1 cellular context compared by ENCODE assay signal in genomic region chr6:33411632-33412005, GRCh38.
TF ChIP-seq lines count a peak whose summit lies in the region.

No MANE protein-coding gene starts in this region.

TF ChIP-seq in K562, 482 proteins besides CTCF, POLR2A, EP300 and RAD21:
- TF ChIP-seq, protein P1, sequence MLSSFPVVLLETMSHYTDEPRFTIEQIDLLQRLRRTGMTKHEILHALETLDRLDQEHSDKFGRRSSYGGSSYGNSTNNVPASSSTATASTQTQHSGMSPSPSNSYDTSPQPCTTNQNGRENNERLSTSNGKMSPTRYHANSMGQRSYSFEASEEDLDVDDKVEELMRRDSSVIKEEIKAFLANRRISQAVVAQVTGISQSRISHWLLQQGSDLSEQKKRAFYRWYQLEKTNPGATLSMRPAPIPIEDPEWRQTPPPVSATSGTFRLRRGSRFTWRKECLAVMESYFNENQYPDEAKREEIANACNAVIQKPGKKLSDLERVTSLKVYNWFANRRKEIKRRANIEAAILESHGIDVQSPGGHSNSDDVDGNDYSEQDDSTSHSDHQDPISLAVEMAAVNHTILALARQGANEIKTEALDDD (IDR thresholded peaks at IDR 0.05), result peak; percentile 25; the same call in 1 of the 2 replicates
- TF ChIP-seq HEY1 (CRISPR knock-in tag; IDR thresholded peaks at IDR 0.05; ENCODE audit: borderline replicate concordance), result no peak
TF ChIP-seq in K562: peak in this region for 1.
